ENCODE assay signal across 8 cellular contexts in the genomic region with DNA sequence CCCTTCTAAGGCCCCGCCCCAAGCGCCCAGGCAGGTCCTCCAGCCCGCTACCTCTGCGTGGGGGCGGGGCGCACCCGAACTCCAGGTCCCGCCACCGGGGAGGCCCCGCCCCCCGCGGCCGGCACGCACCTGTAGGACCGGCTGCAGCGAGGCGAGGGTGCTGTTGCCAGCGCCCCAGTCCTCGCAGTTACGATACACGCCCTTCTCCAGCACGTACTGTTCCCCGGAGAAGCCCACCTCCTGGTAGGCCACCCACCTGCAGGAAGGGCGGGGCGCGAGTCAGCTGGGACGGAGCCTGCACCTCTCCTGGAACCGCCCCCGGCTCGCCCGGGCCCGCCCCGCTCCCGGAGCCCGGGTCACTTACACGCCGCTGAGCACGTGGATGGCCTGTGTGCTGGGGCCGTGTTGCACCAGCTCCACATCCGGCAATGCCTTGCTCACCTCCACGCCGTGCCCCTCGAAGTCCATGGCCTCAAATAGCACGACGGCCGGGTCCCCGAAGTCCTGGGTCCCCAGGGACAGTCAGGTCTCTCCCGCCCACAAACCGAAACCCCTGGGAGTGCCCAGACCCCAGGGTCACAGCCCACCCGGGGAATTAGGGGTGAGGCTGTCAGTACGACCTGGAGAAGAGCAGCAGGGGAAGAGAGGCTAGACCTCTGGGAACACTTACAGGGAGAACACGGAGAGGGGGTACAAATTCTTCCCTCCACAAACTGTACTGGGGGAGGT. TPM values are rescaled to one million over a fixed set of nuclear protein-coding genes. Genes with fewer than 3 reads are reported as not detected.
DNase-seq lines count a peak whose midpoint lies in the region; ATAC-seq, FAIRE-seq and TF ChIP-seq lines count a peak whose summit lies in the region.

No MANE protein-coding gene starts in this region.

- peaks cover 11% of the 10 kb centered on the region for H3K4me1 Mint-ChIP-seq in activated CD8-positive, alpha-beta T cell treated with anti-CD3 and anti-CD28 coated beads for 36 hours (ENCODE audit: low read depth)
- peaks cover 11% of the 10 kb centered on the region for H3K4me1 Mint-ChIP-seq in stimulated activated effector memory CD8-positive, alpha-beta T cell treated with anti-CD3 and anti-CD28 coated beads, Interleukin-12 subunit alpha, Interleukin-12 subunit beta, amount 100 ng/mL, for 72 hours

- peaks cover 13% of the 10 kb centered on the region for H3K4me1 ChIP-seq in effector memory CD4-positive, alpha-beta T cell (ENCODE audit: control insufficient read depth, insufficient read depth, low read length, poor library complexity, severe bottlenecking)
- peaks cover 0 to 17% of the 10 kb centered on the region in 2 donors for H3K4me1 ChIP-seq in muscle layer of duodenum (ENCODE audit: control insufficient read depth in 1 of 2, insufficient read depth in 2 of 2, low read length in 2 of 2)

- H3K36me3 ChIP-seq in effector memory CD4-positive, alpha-beta T cell (ENCODE audit: control insufficient read depth, insufficient read depth, low read length): no peaks in the 10 kb centered on the region
- H3K36me3 ChIP-seq in muscle layer of duodenum (ENCODE audit: control insufficient read depth in 1 of 2, insufficient read depth in 2 of 2, low read length in 2 of 2): no peaks in the 10 kb centered on the region

- DNase-seq in D721Med (ENCODE audit: insufficient read length, low spot score) (peak; percentile 51), NCI-H2227 treated with DMSO at 0.1 percent for 48 hours (lab: John Stamatoyannopoulos, UW) (peak; percentile 65)
- peak; percentile 89 for DNase-seq in activated CD8-positive, alpha-beta T cell treated with anti-CD3 and anti-CD28 coated beads for 36 hours
- DNase-seq in effector memory CD4-positive, alpha-beta T cell: peak; percentile 84 to 87 (median 84)
- DNase-seq in stimulated activated effector memory CD8-positive, alpha-beta T cell treated with anti-CD3 and anti-CD28 coated beads, Interleukin-12 subunit alpha, Interleukin-12 subunit beta, amount 100 ng/mL, for 72 hours (ENCODE audit: low spot score in 2 of 2): peak; percentile 71 to 84

- no peaks in the 10 kb centered on the region for H3K27me3 Mint-ChIP-seq in activated CD8-positive, alpha-beta T cell treated with anti-CD3 and anti-CD28 coated beads for 36 hours

- ATAC-seq in HG02678 (IDR thresholded peaks at IDR 0.05; ENCODE audit: unreplicated experiment) (peak; percentile 70), GM21447 (IDR thresholded peaks at IDR 0.05; ENCODE audit: unreplicated experiment) (no peak)
- ATAC-seq in activated CD8-positive, alpha-beta T cell treated with anti-CD3 and anti-CD28 coated beads for 36 hours: peak; percentile 96
- peak; percentile 94 for ATAC-seq in stimulated activated effector memory CD8-positive, alpha-beta T cell treated with anti-CD3 and anti-CD28 coated beads, Interleukin-12 subunit alpha, Interleukin-12 subunit beta, amount 100 ng/mL, for 72 hours

- intact Hi-C loops in activated CD8-positive, alpha-beta T cell treated with anti-CD3 and anti-CD28 coated beads for 36 hours (cut with micrococcal nuclease): no loop called here

- H3K27me3 ChIP-seq in effector memory CD4-positive, alpha-beta T cell (replicated peaks; ENCODE audit: control insufficient read depth, insufficient read depth, low read length, poor library complexity, severe bottlenecking): no peaks in the 10 kb centered on the region
- H3K27me3 ChIP-seq in muscle layer of duodenum (ENCODE audit: low read depth, low read length): peaks cover 4% of the 10 kb centered on the region

- peak overlapping the region; percentile 87 for H3K4me3 Mint-ChIP-seq in activated CD8-positive, alpha-beta T cell treated with anti-CD3 and anti-CD28 coated beads for 36 hours
- peak overlapping the region; percentile 87 for H3K4me3 Mint-ChIP-seq in stimulated activated effector memory CD8-positive, alpha-beta T cell treated with anti-CD3 and anti-CD28 coated beads, Interleukin-12 subunit alpha, Interleukin-12 subunit beta, amount 100 ng/mL, for 72 hours

- CTCF ChIA-PET in activated CD8-positive, alpha-beta T cell treated with anti-CD3 and anti-CD28 coated beads for 36 hours (lab: Charles Lee): interaction anchor here (0.9 to 2.9 kb wide), 4 partner anchors 14 to 167 kb away, joined by 3 to 13 read pairs (median 4); a partner anchor contains a TSS

- H3K27ac ChIP-seq in effector memory CD4-positive, alpha-beta T cell (ENCODE audit: insufficient read depth, low read length, poor library complexity, severe bottlenecking): peak overlapping the region; percentile 42
- no peak overlapping the region for H3K27ac ChIP-seq in muscle layer of duodenum (ENCODE audit: low read length)

- peak overlapping the region; percentile 74 for H3K4me3 ChIP-seq in effector memory CD4-positive, alpha-beta T cell (ENCODE audit: insufficient read depth, low read depth, low read length, poor library complexity, severe bottlenecking)
- H3K4me3 ChIP-seq in muscle layer of duodenum (ENCODE audit: low read depth in 1 of 2, low read length in 2 of 2): peak overlapping the region; percentile 49 to 73

- POLR2A ChIA-PET in activated CD8-positive, alpha-beta T cell treated with anti-CD3 and anti-CD28 coated beads for 36 hours (lab: Charles Lee): interaction anchor here (0.8 to 1.3 kb wide), 3 partner anchors 29 to 140 kb away, joined by 3 to 4 read pairs (median 3); no protein-coding TSS in a partner anchor

- H3K27ac Mint-ChIP-seq in activated CD8-positive, alpha-beta T cell treated with anti-CD3 and anti-CD28 coated beads for 36 hours: no peak overlapping the region
- no peak overlapping the region for H3K27ac Mint-ChIP-seq in stimulated activated effector memory CD8-positive, alpha-beta T cell treated with anti-CD3 and anti-CD28 coated beads, Interleukin-12 subunit alpha, Interleukin-12 subunit beta, amount 100 ng/mL, for 72 hours

- TF ChIP-seq CTCF in D721Med (IDR thresholded peaks at IDR 0.05; ENCODE audit: insufficient read depth, missing control alignments): no peak
- TF ChIP-seq CTCF in activated CD8-positive, alpha-beta T cell treated with anti-CD3 and anti-CD28 coated beads for 36 hours (IDR thresholded peaks at IDR 0.05): no peak

- H3K9me3 ChIP-seq in effector memory CD4-positive, alpha-beta T cell (ENCODE audit: control insufficient read depth, low read length): no peaks in the 10 kb centered on the region
- no peaks in the 10 kb centered on the region for H3K9me3 ChIP-seq in muscle layer of duodenum (ENCODE audit: control insufficient read depth in 1 of 2, low read length in 2 of 2)

- H3K36me3 Mint-ChIP-seq in activated CD8-positive, alpha-beta T cell treated with anti-CD3 and anti-CD28 coated beads for 36 hours (ENCODE audit: low read depth): no peaks in the 10 kb centered on the region
- H3K36me3 Mint-ChIP-seq in stimulated activated effector memory CD8-positive, alpha-beta T cell treated with anti-CD3 and anti-CD28 coated beads, Interleukin-12 subunit alpha, Interleukin-12 subunit beta, amount 100 ng/mL, for 72 hours: no peaks in the 10 kb centered on the region

- FAIRE-seq in D721Med (lab: Jason Lieb, UNC): no peak

- no peaks in the 10 kb centered on the region for H3K9me3 Mint-ChIP-seq in activated CD8-positive, alpha-beta T cell treated with anti-CD3 and anti-CD28 coated beads for 36 hours
- H3K9me3 Mint-ChIP-seq in stimulated activated effector memory CD8-positive, alpha-beta T cell treated with anti-CD3 and anti-CD28 coated beads, Interleukin-12 subunit alpha, Interleukin-12 subunit beta, amount 100 ng/mL, for 72 hours: no peaks in the 10 kb centered on the region

RNA-seq across cellular contexts. Expression of a gene that starts 17.3 kb away (rescaled TPM):
- 1 to 10 TPM; 4.5 to 6.4 TPM for total RNA-seq in activated CD8-positive, alpha-beta T cell treated with anti-CD3 and anti-CD28 coated beads for 36 hours

RNA-seq across cellular contexts. Expression of a gene that starts 18.9 kb away (rescaled TPM):
- total RNA-seq in activated CD8-positive, alpha-beta T cell treated with anti-CD3 and anti-CD28 coated beads for 36 hours: 100 to 1,000 TPM; 324 to 344 TPM

RNA-seq across cellular contexts. Expression of a gene that starts 30.2 kb away (rescaled TPM):
- total RNA-seq in activated CD8-positive, alpha-beta T cell treated with anti-CD3 and anti-CD28 coated beads for 36 hours: 10 to 100 TPM; 24.9 to 26.0 TPM

RNA-seq across cellular contexts. Expression of a gene that starts 35.9 kb away (rescaled TPM):
- total RNA-seq in activated CD8-positive, alpha-beta T cell treated with anti-CD3 and anti-CD28 coated beads for 36 hours: 1 to 10 TPM in 1 of 2 experiments, under 1 TPM in 1; 0.69 to 1.3 TPM

RNA-seq across cellular contexts. Expression of a gene that starts 56.8 kb away (rescaled TPM):
- 100 to 1,000 TPM; 309 to 316 TPM for total RNA-seq in activated CD8-positive, alpha-beta T cell treated with anti-CD3 and anti-CD28 coated beads for 36 hours
